Comparison of ENCODE assay signal across 8 cellular contexts in the genomic region with DNA sequence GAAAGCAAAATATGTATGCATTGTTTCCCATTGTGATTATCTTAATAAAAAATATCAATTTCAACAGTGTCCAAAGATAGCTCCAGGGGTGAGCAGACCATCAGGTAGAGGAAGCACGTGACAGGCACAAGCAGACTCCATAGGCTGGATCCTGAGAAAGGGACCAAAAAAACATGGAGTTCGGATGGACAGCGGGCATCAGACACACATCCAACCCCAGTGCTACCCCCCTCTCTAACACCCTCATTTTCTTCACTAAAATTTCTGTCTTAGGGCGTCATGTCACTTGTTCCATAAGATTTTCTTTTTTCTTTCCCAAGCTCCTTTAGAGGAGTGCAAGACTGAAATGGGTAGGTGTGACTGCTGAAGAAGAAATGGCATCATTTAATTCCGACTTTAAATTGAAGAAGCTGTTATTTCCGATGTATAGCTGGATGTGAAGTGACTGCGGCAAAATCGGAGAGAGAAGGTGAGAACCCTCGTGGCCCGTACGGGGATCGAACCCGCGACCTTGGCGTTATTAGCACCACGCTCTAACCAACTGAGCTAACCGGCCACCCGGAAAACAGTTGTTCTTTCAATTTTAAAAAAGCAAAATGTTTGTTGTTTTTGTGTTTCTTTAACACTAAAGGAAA. TPM values are rescaled to one million over a fixed set of nuclear protein-coding genes. Genes with fewer than 3 reads are reported as not detected.
DNase-seq lines count a peak whose midpoint lies in the region; ATAC-seq and TF ChIP-seq lines count a peak whose summit lies in the region.

No MANE protein-coding gene starts in this region.

- H3K9me3 Mint-ChIP-seq in activated naive CD8-positive, alpha-beta T cell treated with anti-CD3 and anti-CD28 coated beads for 36 hours: peaks cover 22% of the 10 kb centered on the region
- peaks cover 3% of the 10 kb centered on the region for H3K9me3 Mint-ChIP-seq in mesothelial cell of epicardium

- DNase-seq in ELF-1 (ENCODE audit: low read depth, low spot score) (peak; percentile 84), NCI-H2227 (lab: John Stamatoyannopoulos, UW; ENCODE audit: unreplicated experiment) (peak; percentile 67), mesothelial cell of epicardium (ENCODE audit: low spot score in 2 of 2, unreplicated experiment in 2 of 2) (no peak), DMS79 treated with DMSO at 0.1 percent for 48 hours (lab: John Stamatoyannopoulos, UW) (no peak), SK-N-DZ (ENCODE audit: low spot score) (no peak)
- DNase-seq in activated naive CD8-positive, alpha-beta T cell treated with anti-CD3 and anti-CD28 coated beads for 36 hours: peak; percentile 57

- peak overlapping the region; percentile 23 for H3K4me3 Mint-ChIP-seq in activated naive CD8-positive, alpha-beta T cell treated with anti-CD3 and anti-CD28 coated beads for 36 hours
- H3K4me3 Mint-ChIP-seq in mesothelial cell of epicardium: peak overlapping the region; percentile 84

- H3K27ac Mint-ChIP-seq in activated naive CD8-positive, alpha-beta T cell treated with anti-CD3 and anti-CD28 coated beads for 36 hours: no peak overlapping the region
- H3K27ac Mint-ChIP-seq in mesothelial cell of epicardium: no peak overlapping the region

- H3K36me3 Mint-ChIP-seq in activated naive CD8-positive, alpha-beta T cell treated with anti-CD3 and anti-CD28 coated beads for 36 hours: peaks cover 10% of the 10 kb centered on the region
- H3K36me3 Mint-ChIP-seq in mesothelial cell of epicardium: no peaks in the 10 kb centered on the region

- no peak for TF ChIP-seq CTCF in mesothelial cell of epicardium (IDR thresholded peaks at IDR 0.05; ENCODE audit: unreplicated experiment)

- ATAC-seq in HG02970 (IDR thresholded peaks at IDR 0.05; ENCODE audit: low FRiP score, unreplicated experiment) (no peak), HG02588 (IDR thresholded peaks at IDR 0.05; ENCODE audit: unreplicated experiment) (no peak)

- H3K4me1 Mint-ChIP-seq in activated naive CD8-positive, alpha-beta T cell treated with anti-CD3 and anti-CD28 coated beads for 36 hours: peaks cover 22% of the 10 kb centered on the region
- peaks cover 17% of the 10 kb centered on the region for H3K4me1 Mint-ChIP-seq in mesothelial cell of epicardium

- H3K27me3 Mint-ChIP-seq in activated naive CD8-positive, alpha-beta T cell treated with anti-CD3 and anti-CD28 coated beads for 36 hours: peaks cover 77% of the 10 kb centered on the region
- peaks cover 27% of the 10 kb centered on the region for H3K27me3 Mint-ChIP-seq in mesothelial cell of epicardium (ENCODE audit: low read depth)

RNA-seq across cellular contexts. Expression of gene PRSS16, which starts 10.3 kb away (rescaled TPM):
- under 1 TPM; 0.38 to 0.54 TPM for total RNA-seq in activated naive CD8-positive, alpha-beta T cell treated with anti-CD3 and anti-CD28 coated beads for 36 hours
- total RNA-seq in mesothelial cell of epicardium: 16.2 to 20.6 TPM (median 19.1 TPM) in 3 replicates
- polyA plus RNA-seq in SK-N-DZ (2014; cell fraction: cytosol; rRNA removed): not detected in 2 replicates
- polyA plus RNA-seq in SK-N-DZ (2014; cell fraction: nucleus; rRNA removed): not detected in 2 replicates

Comparison
In these comparisons a context has a peak if more than half of its experiments do, and no peak if none do; other contexts are left out.
1. DNase-seq: peak in ELF-1 (single experiment), NCI-H2227 (single experiment) and activated naive CD8-positive, alpha-beta T cell treated with anti-CD3 and anti-CD28 coated beads for 36 hours (single experiment); none in mesothelial cell of epicardium (0 of 2), DMS79 treated with DMSO at 0.1 percent for 48 hours (single experiment) and SK-N-DZ (single experiment).
2. RNA of gene PRSS16, which starts 10.3 kb away (total RNA-seq): 16.2 to 20.6 TPM in mesothelial cell of epicardium; 0.38 to 0.54 TPM in activated naive CD8-positive, alpha-beta T cell treated with anti-CD3 and anti-CD28 coated beads for 36 hours; every median in the first group is over 10 times any median in the second.